Comparison of ENCODE assay signal across 25 cellular contexts in the genomic region with DNA sequence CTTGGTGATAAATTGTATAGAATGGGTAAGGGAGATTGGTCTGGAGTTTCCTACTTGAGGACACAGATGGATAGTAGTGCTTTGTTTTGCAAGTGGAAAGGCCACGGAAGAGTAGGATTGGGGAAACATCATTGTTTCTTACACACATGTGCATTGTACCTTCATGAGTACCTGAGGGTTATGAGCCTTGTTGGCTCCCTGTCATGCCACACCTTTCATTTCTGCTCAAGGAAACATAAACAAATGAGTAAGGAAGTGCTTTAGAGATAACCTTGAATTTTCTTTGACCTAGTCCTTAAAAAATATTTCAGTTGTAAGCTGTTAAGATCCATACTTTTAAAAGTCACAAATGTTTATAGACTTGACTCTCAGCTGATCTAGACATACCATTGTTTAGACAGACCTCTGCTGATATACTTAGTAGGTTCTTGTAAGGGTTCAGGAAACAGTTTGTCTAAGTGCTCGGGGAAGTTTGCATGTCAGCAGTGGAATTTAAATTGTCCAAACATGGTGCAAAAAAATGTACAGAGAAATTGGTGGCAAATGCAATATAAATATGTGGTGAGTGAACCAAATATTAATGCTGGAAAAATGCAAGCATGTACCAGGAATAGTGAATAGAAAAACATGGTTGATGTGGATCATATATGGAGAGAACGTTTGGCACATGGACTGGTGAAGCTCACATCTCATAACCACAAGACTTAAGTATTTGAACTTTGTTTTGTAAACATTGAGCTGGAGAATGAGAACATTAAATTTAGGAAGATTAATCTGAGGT. TPM values are rescaled to one million over a fixed set of nuclear protein-coding genes. Genes with fewer than 3 reads are reported as not detected.
DNase-seq lines count a peak whose midpoint lies in the region; ATAC-seq, FAIRE-seq and TF ChIP-seq lines count a peak whose summit lies in the region.
"Had no signal": no experiment of that assay in that cellular context is flagged by ENCODE, and none has a peak within 500 bp of the region (broad histone marks: within the 10 kb centered on the region; RNA-seq: fewer than 3 reads in every experiment).

No MANE protein-coding gene starts in this region.

- no peak overlapping the region for H3K4ac ChIP-seq in mesenchymal stem cell (ENCODE audit: low read depth in 1 of 2, low read length in 2 of 2)

- H3K4me1 ChIP-seq in astrocyte (ENCODE audit: insufficient read depth, low read length) (peaks cover 8% of the 10 kb centered on the region), mesenchymal stem cell (ENCODE audit: control insufficient read depth, insufficient read depth, low read depth, low read length) (peaks cover 6% of the 10 kb centered on the region)
- H3K4me1 ChIP-seq: Peyer's patch had no signal

- no peak overlapping the region for H2BK5ac ChIP-seq in mesenchymal stem cell (ENCODE audit: low read depth, low read length, poor library complexity, severe bottlenecking)

- FAIRE-seq in astrocyte (lab: Jason Lieb, UNC): no peak
- FAIRE-seq: A204.1, HepG2 had no signal

- no peak overlapping the region for H3K14ac ChIP-seq in mesenchymal stem cell (ENCODE audit: low read length in 2 of 2)

- peaks cover 0 to 2% of the 10 kb centered on the region in 2 donors for H3K9me3 Mint-ChIP-seq in activated T-cell treated with anti-CD3 and anti-CD28 coated beads, Interleukin-2, amount 50 U/mL, for 72 hours
- no peaks in the 10 kb centered on the region for H3K9me3 Mint-ChIP-seq in astrocyte (ENCODE audit: unreplicated experiment)
- no peaks in the 10 kb centered on the region for H3K9me3 Mint-ChIP-seq in activated naive CD4-positive, alpha-beta T cell treated with anti-CD3 and anti-CD28 coated beads, Interleukin-2, amount 10 ng/mL, durations not matched to agents 7 days and 5 days

- no peak overlapping the region for H3K23ac ChIP-seq in mesenchymal stem cell (ENCODE audit: low read length in 2 of 2)

- TF ChIP-seq POLR2A in erythroblast (IDR thresholded peaks at IDR 0.05; ENCODE audit: low read length): no peak

- H3K9me3 ChIP-seq in astrocyte (ENCODE audit: insufficient read depth, low read depth, low read length) (no peaks in the 10 kb centered on the region), mesenchymal stem cell (ENCODE audit: control insufficient read depth, low read length) (no peaks in the 10 kb centered on the region)
- H3K9me3 ChIP-seq: HAP-1, Peyer's patch, SJSA1 had no signal

- H3K4me3 ChIP-seq in astrocyte (ENCODE audit: insufficient read depth, low read depth, low read length): no peak overlapping the region
- no peak overlapping the region for H3K4me3 ChIP-seq in mesenchymal stem cell (ENCODE audit: insufficient read depth in 1 of 2, low read depth in 1 of 2, low read length in 2 of 2)
- H3K4me3 ChIP-seq: GM23248, HAP-1, Peyer's patch, SJSA1 had no signal

- H3K79me2 ChIP-seq in astrocyte (ENCODE audit: insufficient read depth, low read length): no peaks in the 10 kb centered on the region

- 56% methylated on average over 2 of the region's 3 CpGs for WGBS in mesenchymal stem cell

- H4K20me1 ChIP-seq in astrocyte (ENCODE audit: insufficient read depth, low read length): no peaks in the 10 kb centered on the region

- no peak overlapping the region for H3K18ac ChIP-seq in mesenchymal stem cell (ENCODE audit: low read depth in 1 of 2, low read length in 2 of 2)

- no peak overlapping the region for H4K8ac ChIP-seq in mesenchymal stem cell (ENCODE audit: low read length)

- H3K4me2 ChIP-seq in astrocyte (ENCODE audit: low read length): no peak overlapping the region
- H3K4me2 ChIP-seq in mesenchymal stem cell (ENCODE audit: low read length, poor library complexity, severe bottlenecking): no peak overlapping the region

- DNase-seq in activated T-cell treated with anti-CD3 and anti-CD28 coated beads, Interleukin-2, amount 50 U/mL, for 72 hours: no peak
- no peak for DNase-seq in activated T-cell treated with anti-CD3 and anti-CD28 coated beads, Interleukin-2, amount 50 U/mL, for 48 hours
- DNase-seq in astrocyte (ENCODE audit: low read depth): peak; percentile 3
- peak; percentile 36 for DNase-seq in mesenchymal stem cell
- DNase-seq in erythroblast (lab: John Stamatoyannopoulos, UW): no peak
- no peak for DNase-seq in COR-L47 (lab: John Stamatoyannopoulos, UW)
- no peak for DNase-seq in activated naive CD4-positive, alpha-beta T cell treated with anti-CD3 and anti-CD28 coated beads, Interleukin-2, amount 10 ng/mL, durations not matched to agents 7 days and 5 days
- DNase-seq: DMS79 treated with DMSO at 0.1 percent for 48 hours, GM23248, KBM-7, NCI-H1092, NCI-H1436, NCI-H1930, NCI-H345, NCI-H524, NCI-H82, Peyer's patch had no signal

- H3K79me1 ChIP-seq in mesenchymal stem cell (replicated peaks; ENCODE audit: low read length, poor library complexity, severe bottlenecking): no peaks in the 10 kb centered on the region

- H2BK15ac ChIP-seq in mesenchymal stem cell (ENCODE audit: low read depth, poor library complexity, severe bottlenecking): no peak overlapping the region

- H3K4me1 Mint-ChIP-seq in activated T-cell treated with anti-CD3 and anti-CD28 coated beads, Interleukin-2, amount 50 U/mL, for 72 hours (ENCODE audit: low read depth): peaks cover 21% of the 10 kb centered on the region
- peaks cover 14% of the 10 kb centered on the region for H3K4me1 Mint-ChIP-seq in astrocyte (ENCODE audit: low read depth, unreplicated experiment)
- no peaks in the 10 kb centered on the region for H3K4me1 Mint-ChIP-seq in activated naive CD4-positive, alpha-beta T cell treated with anti-CD3 and anti-CD28 coated beads, Interleukin-2, amount 10 ng/mL, durations not matched to agents 7 days and 5 days
- H3K4me1 Mint-ChIP-seq: B cell, CD14-positive monocyte had no signal

- CTCF ChIA-PET in activated naive CD4-positive, alpha-beta T cell treated with anti-CD3 and anti-CD28 coated beads, Interleukin-2, amount 10 ng/mL, durations not matched to agents 7 days and 5 days (lab: Charles Lee): no interaction called here

- no peak for TF ChIP-seq CTCF in astrocyte (IDR thresholded peaks at IDR 0.05; ENCODE audit: insufficient read depth, low read depth, low read length)

- no peak overlapping the region for H3K27ac ChIP-seq in astrocyte (ENCODE audit: low read depth, low read length)
- H3K27ac ChIP-seq in mesenchymal stem cell (ENCODE audit: low read length, poor library complexity, severe bottlenecking): no peak overlapping the region
- H3K27ac ChIP-seq: GM23248, HL-60, Peyer's patch, SJSA1 had no signal

- no peak for ATAC-seq in activated T-cell treated with anti-CD3 and anti-CD28 coated beads, Interleukin-2, amount 50 U/mL, for 72 hours (replicated peaks in 1 of 2)
- ATAC-seq in GM18858 (IDR thresholded peaks at IDR 0.05; ENCODE audit: unreplicated experiment): no peak
- ATAC-seq: HepG2 had no signal

- H3K27me3 Mint-ChIP-seq in activated T-cell treated with anti-CD3 and anti-CD28 coated beads, Interleukin-2, amount 50 U/mL, for 72 hours (ENCODE audit: low read depth): no peaks in the 10 kb centered on the region
- H3K27me3 Mint-ChIP-seq in astrocyte (ENCODE audit: low read depth, unreplicated experiment): no peaks in the 10 kb centered on the region
- H3K27me3 Mint-ChIP-seq in activated naive CD4-positive, alpha-beta T cell treated with anti-CD3 and anti-CD28 coated beads, Interleukin-2, amount 10 ng/mL, durations not matched to agents 7 days and 5 days: no peaks in the 10 kb centered on the region

- H3K9ac ChIP-seq in astrocyte (ENCODE audit: low read length) (no peak overlapping the region), mesenchymal stem cell (ENCODE audit: low read length) (no peak overlapping the region)
- H3K9ac ChIP-seq: GM23248 had no signal

- H2AFZ ChIP-seq in astrocyte (ENCODE audit: low read depth, low read length): no peak overlapping the region
- no peak overlapping the region for H2AFZ ChIP-seq in mesenchymal stem cell (ENCODE audit: low read depth, low read length)
- H2AFZ ChIP-seq: GM23248 had no signal

- H2BK12ac ChIP-seq in mesenchymal stem cell (ENCODE audit: low read length in 2 of 2): no peak overlapping the region

- peak overlapping the region; percentile 11 for H3K27ac Mint-ChIP-seq in activated T-cell treated with anti-CD3 and anti-CD28 coated beads, Interleukin-2, amount 50 U/mL, for 72 hours
- H3K27ac Mint-ChIP-seq in astrocyte (ENCODE audit: unreplicated experiment): no peak overlapping the region
- no peak overlapping the region for H3K27ac Mint-ChIP-seq in activated naive CD4-positive, alpha-beta T cell treated with anti-CD3 and anti-CD28 coated beads, Interleukin-2, amount 10 ng/mL, durations not matched to agents 7 days and 5 days
- H3K27ac Mint-ChIP-seq: B cell, CD14-positive monocyte had no signal

- H3K36me3 ChIP-seq in astrocyte (ENCODE audit: insufficient read depth, low read length): no peaks in the 10 kb centered on the region
- H3K36me3 ChIP-seq in mesenchymal stem cell (ENCODE audit: control insufficient read depth in 1 of 2, insufficient read depth in 2 of 2, low read depth in 1 of 2, low read length in 2 of 2): no peaks in the 10 kb centered on the region
- H3K36me3 ChIP-seq: HAP-1, Peyer's patch, SJSA1 had no signal

- H3K27me3 ChIP-seq in astrocyte (ENCODE audit: insufficient read depth, low read length): no peaks in the 10 kb centered on the region
- H3K27me3 ChIP-seq in mesenchymal stem cell (ENCODE audit: control insufficient read depth in 1 of 2, insufficient read depth in 1 of 2, low read length in 2 of 2): no peaks in the 10 kb centered on the region
- H3K27me3 ChIP-seq: Peyer's patch, SJSA1 had no signal

- H2BK120ac ChIP-seq in mesenchymal stem cell (ENCODE audit: low read depth, low read length): no peak overlapping the region

- H2AK5ac ChIP-seq in mesenchymal stem cell (ENCODE audit: low read length, severe bottlenecking): no peak overlapping the region

- H4K91ac ChIP-seq in mesenchymal stem cell (ENCODE audit: low read length): no peak overlapping the region

- no peak overlapping the region for H3K4me3 Mint-ChIP-seq in activated T-cell treated with anti-CD3 and anti-CD28 coated beads, Interleukin-2, amount 50 U/mL, for 72 hours
- H3K4me3 Mint-ChIP-seq in astrocyte (ENCODE audit: unreplicated experiment): no peak overlapping the region
- H3K4me3 Mint-ChIP-seq in activated naive CD4-positive, alpha-beta T cell treated with anti-CD3 and anti-CD28 coated beads, Interleukin-2, amount 10 ng/mL, durations not matched to agents 7 days and 5 days: no peak overlapping the region
- H3K4me3 Mint-ChIP-seq: B cell, CD14-positive monocyte had no signal

- H3K36me3 Mint-ChIP-seq in activated T-cell treated with anti-CD3 and anti-CD28 coated beads, Interleukin-2, amount 50 U/mL, for 72 hours (ENCODE audit: insufficient read depth in 2 of 2): peaks cover 3 to 5% of the 10 kb centered on the region in 2 donors
- no peaks in the 10 kb centered on the region for H3K36me3 Mint-ChIP-seq in astrocyte (ENCODE audit: low read depth, unreplicated experiment)
- no peaks in the 10 kb centered on the region for H3K36me3 Mint-ChIP-seq in activated naive CD4-positive, alpha-beta T cell treated with anti-CD3 and anti-CD28 coated beads, Interleukin-2, amount 10 ng/mL, durations not matched to agents 7 days and 5 days
- H3K36me3 Mint-ChIP-seq: CD14-positive monocyte had no signal

RNA-seq across cellular contexts. Expression of gene GAS2, which starts 40.9 kb away (rescaled TPM):
- total RNA-seq in activated T-cell treated with anti-CD3 and anti-CD28 coated beads, Interleukin-2, amount 50 U/mL, for 72 hours: 1 to 10 TPM; 2.0 to 2.5 TPM
- total RNA-seq in astrocyte: 1.5 and 1.7 TPM in 2 replicates
- polyA plus RNA-seq in mesenchymal stem cell (2013, experiment 1 of 2): 0.99 TPM
- 0.67 TPM for polyA plus RNA-seq in mesenchymal stem cell (2013, experiment 2 of 2)

Comparison
In these comparisons a context has a peak if more than half of its experiments do, and no peak if none do; other contexts are left out.
1. DNase-seq: peak in astrocyte (single experiment) and mesenchymal stem cell (single experiment); none in activated T-cell treated with anti-CD3 and anti-CD28 coated beads, Interleukin-2, amount 50 U/mL, for 72 hours (0 of 2), activated T-cell treated with anti-CD3 and anti-CD28 coated beads, Interleukin-2, amount 50 U/mL, for 48 hours (0 of 2), erythroblast (0 of 2), COR-L47 (single experiment) and activated naive CD4-positive, alpha-beta T cell treated with anti-CD3 and anti-CD28 coated beads, Interleukin-2, amount 10 ng/mL, durations not matched to agents 7 days and 5 days (single experiment).